ENCODE assay signal across 8 cellular contexts in genomic region chr12:124862768-124863408, GRCh38. TPM values are rescaled to one million over a fixed set of nuclear protein-coding genes. Genes with fewer than 3 reads are reported as not detected.
A peak's percentile ranks its signal among the peaks of the same experiment; 100 is the strongest.
DNase-seq lines count a peak whose midpoint lies in the region; ATAC-seq and TF ChIP-seq lines count a peak whose summit lies in the region.

No MANE protein-coding gene starts in this region.

- no peaks in the 10 kb centered on the region for H3K27me3 Mint-ChIP-seq in activated T-helper 2 cell treated with anti-CD3 and anti-CD28 coated beads, Interferon-gamma antibody, Interleukin-2, Interleukin-4, amounts not matched to agents 10 μg/mL and 5 μg/mL and 100 μg/mL, durations not matched to agents 14 hours and 24 hours and 36 hours (ENCODE audit: low read depth)

- H3K36me3 Mint-ChIP-seq in activated T-helper 2 cell treated with anti-CD3 and anti-CD28 coated beads, Interferon-gamma antibody, Interleukin-2, Interleukin-4, amounts not matched to agents 10 μg/mL and 5 μg/mL and 100 μg/mL, durations not matched to agents 14 hours and 24 hours and 36 hours (ENCODE audit: low read depth) = peaks cover 5% of the 10 kb centered on the region

- peak; percentile 18 for DNase-seq in activated T-helper 2 cell treated with anti-CD3 and anti-CD28 coated beads, Interferon-gamma antibody, Interleukin-2, Interleukin-4, amounts not matched to agents 10 μg/mL and 5 μg/mL and 100 μg/mL, durations not matched to agents 14 hours and 24 hours and 36 hours (ENCODE audit: low spot score)
- DNase-seq in head of caudate nucleus (peak; percentile 46 to 84 (median 72)), NCI-H2029 treated with DMSO at 0.1 percent for 48 hours (lab: John Stamatoyannopoulos, UW) (no peak), dedifferentiated amniotic fluid mesenchymal stem cell (ENCODE audit: extremely low spot score) (no peak)

- H3K9ac ChIP-seq in KMS-11 (peak overlapping the region; percentile 75), parathyroid adenoma (peak overlapping the region; percentile 61)

- H3K27ac Mint-ChIP-seq in activated T-helper 2 cell treated with anti-CD3 and anti-CD28 coated beads, Interferon-gamma antibody, Interleukin-2, Interleukin-4, amounts not matched to agents 10 μg/mL and 5 μg/mL and 100 μg/mL, durations not matched to agents 14 hours and 24 hours and 36 hours = peak overlapping the region; percentile 47

- intact Hi-C loops in activated T-helper 2 cell treated with anti-CD3 and anti-CD28 coated beads, Interferon-gamma antibody, Interleukin-2, Interleukin-4, amounts not matched to agents 10 μg/mL and 5 μg/mL and 100 μg/mL, durations not matched to agents 14 hours and 24 hours and 36 hours (cut with micrococcal nuclease) = loop anchor here (2.0 to 5.0 kb wide), 2 partner anchors 34 to 88 kb away; no protein-coding TSS in a partner anchor
- intact Hi-C loops in head of caudate nucleus (cut with DNase I) = loop anchor here (5.0 kb wide), 1 partner anchor 39 kb away; no protein-coding TSS in a partner anchor

- H3K79me2 ChIP-seq in KMS-11 (ENCODE audit: insufficient read depth, low read depth) = peaks cover 42% of the 10 kb centered on the region
- no peaks in the 10 kb centered on the region for H3K79me2 ChIP-seq in parathyroid adenoma

- no peaks in the 10 kb centered on the region for H3K9me3 ChIP-seq in parathyroid adenoma (ENCODE audit: control insufficient read depth, low read length)

- H3K36me3 ChIP-seq in KMS-11 (ENCODE audit: insufficient read depth) (no peaks in the 10 kb centered on the region), parathyroid adenoma (ENCODE audit: control insufficient read depth, insufficient read depth, low read length) (no peaks in the 10 kb centered on the region)

- H3K4me1 ChIP-seq in KMS-11 (ENCODE audit: low read depth, poor library complexity, severe bottlenecking) (peaks cover 10% of the 10 kb centered on the region), parathyroid adenoma (peaks cover 8% of the 10 kb centered on the region)

- no peak overlapping the region for H2AFZ ChIP-seq in KMS-11 (ENCODE audit: low read depth)
- H2AFZ ChIP-seq in parathyroid adenoma = peak overlapping the region; percentile 99

- ATAC-seq in GM21723 (IDR thresholded peaks at IDR 0.05; ENCODE audit: unreplicated experiment) = peak; percentile 28

- peak overlapping the region; percentile 96 for H3K4me3 ChIP-seq in GM12875 (ENCODE audit: low read depth, low read length)
- H3K4me3 ChIP-seq in KMS-11 (IDR thresholded peaks at IDR 0.05; ENCODE audit: insufficient read depth, low read depth, low read length) = no peak overlapping the region
- H3K4me3 ChIP-seq in parathyroid adenoma (ENCODE audit: low read depth, low read length) = peak overlapping the region; percentile 64

- H3K27ac ChIP-seq in KMS-11 = peak overlapping the region; percentile 53
- H3K27ac ChIP-seq in parathyroid adenoma = no peak overlapping the region

- peaks cover 18% of the 10 kb centered on the region for H3K4me1 Mint-ChIP-seq in activated T-helper 2 cell treated with anti-CD3 and anti-CD28 coated beads, Interferon-gamma antibody, Interleukin-2, Interleukin-4, amounts not matched to agents 10 μg/mL and 5 μg/mL and 100 μg/mL, durations not matched to agents 14 hours and 24 hours and 36 hours (ENCODE audit: low read depth)

- no peaks in the 10 kb centered on the region for H3K27me3 ChIP-seq in KMS-11 (ENCODE audit: insufficient read depth, low read depth)
- H3K27me3 ChIP-seq in parathyroid adenoma (ENCODE audit: control insufficient read depth, insufficient read depth, low read length) = no peaks in the 10 kb centered on the region

- H3K9me3 Mint-ChIP-seq in activated T-helper 2 cell treated with anti-CD3 and anti-CD28 coated beads, Interferon-gamma antibody, Interleukin-2, Interleukin-4, amounts not matched to agents 10 μg/mL and 5 μg/mL and 100 μg/mL, durations not matched to agents 14 hours and 24 hours and 36 hours = no peaks in the 10 kb centered on the region

- peak overlapping the region; percentile 81 for H3K4me3 Mint-ChIP-seq in activated T-helper 2 cell treated with anti-CD3 and anti-CD28 coated beads, Interferon-gamma antibody, Interleukin-2, Interleukin-4, amounts not matched to agents 10 μg/mL and 5 μg/mL and 100 μg/mL, durations not matched to agents 14 hours and 24 hours and 36 hours (ENCODE audit: low read depth)

- no peaks in the 10 kb centered on the region for H4K20me1 ChIP-seq in KMS-11 (ENCODE audit: insufficient read depth)

- peak overlapping the region; percentile 80 for H3K4me2 ChIP-seq in KMS-11
- peak overlapping the region; percentile 94 for H3K4me2 ChIP-seq in parathyroid adenoma (ENCODE audit: low read length)

- TF ChIP-seq CTCF in GM12875 (IDR thresholded peaks at IDR 0.05; ENCODE audit: borderline replicate concordance, insufficient read depth, low read depth, low read length) (no peak), KMS-11 (conservative IDR thresholded peaks at IDR 0.05; ENCODE audit: low read depth, low read length) (no peak), parathyroid adenoma (IDR thresholded peaks at IDR 0.05) (no peak)

RNA-seq across cellular contexts. Expression of gene SCARB1, which starts 0.8 kb away (rescaled TPM):
- total RNA-seq in activated T-helper 2 cell treated with anti-CD3 and anti-CD28 coated beads, Interferon-gamma antibody, Interleukin-2, Interleukin-4, amounts not matched to agents 10 μg/mL and 5 μg/mL and 100 μg/mL, durations not matched to agents 14 hours and 24 hours and 36 hours = 25.8 and 27.1 TPM in 2 replicates

RNA-seq across cellular contexts. Expression of gene UBC, which starts 51.6 kb away (rescaled TPM):
- total RNA-seq in activated T-helper 2 cell treated with anti-CD3 and anti-CD28 coated beads, Interferon-gamma antibody, Interleukin-2, Interleukin-4, amounts not matched to agents 10 μg/mL and 5 μg/mL and 100 μg/mL, durations not matched to agents 14 hours and 24 hours and 36 hours = 831 and 874 TPM in 2 replicates

Comparison
In these comparisons a context has a peak if more than half of its experiments do, and no peak if none do; other contexts are left out.
1. DNase-seq: peak in activated T-helper 2 cell treated with anti-CD3 and anti-CD28 coated beads, Interferon-gamma antibody, Interleukin-2, Interleukin-4, amounts not matched to agents 10 μg/mL and 5 μg/mL and 100 μg/mL, durations not matched to agents 14 hours and 24 hours and 36 hours (single experiment) and head of caudate nucleus (42 of 42); none in NCI-H2029 treated with DMSO at 0.1 percent for 48 hours (single experiment) and dedifferentiated amniotic fluid mesenchymal stem cell (single experiment).